1 cellular context compared by ENCODE assay signal in genomic region chr10:15857001-15857608, GRCh38.
TF ChIP-seq lines count a peak whose summit lies in the region.

No MANE protein-coding gene starts in this region.

TF ChIP-seq in HEK293, 187 proteins besides CTCF, POLR2A, EP300 and RAD21 (continued from another document):
- TF ChIP-seq PRDM10 (tag by site-specific recombination; IDR thresholded peaks at IDR 0.05) (0 out of 2 replicates have a peak, but pooled peaks have one; percentile 32), TSHZ1 (tag by site-specific recombination; IDR thresholded peaks at IDR 0.05; ENCODE audit: borderline replicate concordance) (no peak), KLF7 (tag by site-specific recombination; IDR thresholded peaks at IDR 0.05; ENCODE audit: borderline replicate concordance) (no peak), ZNF488 (tag by site-specific recombination; IDR thresholded peaks at IDR 0.05) (no peak), ZNF341 (tag by site-specific recombination; IDR thresholded peaks at IDR 0.05; ENCODE audit: low read depth) (no peak), ZNF585B (tag by site-specific recombination; IDR thresholded peaks at IDR 0.05) (no peak), ZSCAN18 (tag by site-specific recombination; IDR thresholded peaks at IDR 0.05) (no peak), ZNF658 (tag by site-specific recombination; IDR thresholded peaks at IDR 0.05) (no peak), ZNF624 (tag by site-specific recombination; IDR thresholded peaks at IDR 0.05) (no peak), ZNF140 (tag by site-specific recombination; IDR thresholded peaks at IDR 0.05) (no peak), ZNF146 (tag by site-specific recombination; IDR thresholded peaks at IDR 0.05) (no peak), ZNF114 (tag by site-specific recombination; IDR thresholded peaks at IDR 0.05) (no peak), ZNF664 (tag by site-specific recombination; IDR thresholded peaks at IDR 0.05) (no peak), ZNF19 (tag by site-specific recombination; IDR thresholded peaks at IDR 0.05; ENCODE audit: low read depth) (no peak), ZNF133 (tag by site-specific recombination; IDR thresholded peaks at IDR 0.05) (no peak), ZNF184 (tag by site-specific recombination; IDR thresholded peaks at IDR 0.05) (no peak), BCL11A (tag by site-specific recombination; IDR thresholded peaks at IDR 0.05; ENCODE audit: low read depth) (peak; percentile 66), ZNF362 (tag by site-specific recombination; IDR thresholded peaks at IDR 0.05) (no peak; the same call in 1 of the 2 replicates), ZNF580 (tag by site-specific recombination; IDR thresholded peaks at IDR 0.05) (no peak), ZNF302 (tag by site-specific recombination; IDR thresholded peaks at IDR 0.05; ENCODE audit: low read depth) (no peak)
TF ChIP-seq in HEK293: peak in this region for 26.
